Comparison of ENCODE assay signal across 25 cellular contexts in the genomic region with DNA sequence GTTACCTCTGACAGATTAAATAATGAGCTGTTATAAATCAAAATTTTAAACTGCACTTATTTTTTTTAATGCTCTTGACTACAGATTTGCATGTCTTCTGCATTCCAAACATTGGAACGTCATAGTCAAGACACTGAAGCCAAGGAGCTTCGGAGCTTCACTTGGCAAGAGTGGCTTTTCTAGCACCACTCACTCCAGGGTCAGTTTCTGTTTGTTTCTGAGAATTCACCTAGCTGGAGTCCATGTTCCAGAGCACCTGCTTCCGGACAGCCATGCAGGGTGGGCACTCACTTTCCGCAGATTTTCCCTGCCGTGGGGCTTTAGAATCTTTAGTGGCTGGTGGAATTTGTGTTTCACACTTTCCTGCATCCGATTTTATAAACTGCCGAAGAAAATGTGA.
"Had no signal": no experiment of that assay in that cellular context is flagged by ENCODE, and none has a peak within 500 bp of the region (broad histone marks: within the 10 kb centered on the region; RNA-seq: fewer than 3 reads in every experiment).

No MANE protein-coding gene starts in this region.

- H3K27me3 Mint-ChIP-seq: memory B cell; stimulated activated naive B cell treated with anti-CD40 and anti-IgM and Interleukin-4, amounts not matched to agents 10 μg/mL and 1 μg/mL and 100 μg/mL, for 72 hours had no signal

- H3K4me3 Mint-ChIP-seq: memory B cell; natural killer cell treated with Interleukin-12 subunit alpha and Interleukin-12 subunit beta and Interleukin-15 and Interleukin-18, amount 100 ng/mL, for 72 hours; neural progenitor cell; stimulated activated naive B cell treated with anti-CD40 and anti-IgM and Interleukin-4, amounts not matched to agents 10 μg/mL and 1 μg/mL and 100 μg/mL, for 72 hours had no signal

- H3K9me3 Mint-ChIP-seq: natural killer cell treated with Interleukin-12 subunit alpha and Interleukin-12 subunit beta and Interleukin-15 and Interleukin-18, amount 100 ng/mL, for 72 hours; neural progenitor cell had no signal

- DNase-seq: cortex of kidney; dorsolateral prefrontal cortex; effector CD8-positive, alpha-beta T cell; gastrocnemius medialis; glutamatergic neuron; islet precursor cell; left cardiac atrium; left ventricle myocardium inferior; lower lobe of right lung; midbrain; occipital lobe; pancreas; spleen; stimulated activated CD4-positive, alpha-beta T cell treated with anti-CD3 and anti-CD28 coated beads, Interleukin-15, amount 100 ng/mL, for 24 hours; stimulated activated CD4-positive, alpha-beta T cell treated with anti-CD3 and anti-CD28 coated beads, Interleukin-1b, Interleukin-23, amount 100 ng/mL, for 48 hours; stimulated activated CD4-positive, alpha-beta T cell treated with anti-CD3 and anti-CD28 coated beads, Interleukin-4, amount 100 ng/mL, for 4 hours; stimulated activated naive B cell treated with anti-CD40 and anti-IgM and Interleukin-4, amounts not matched to agents 10 μg/mL and 1 μg/mL and 100 μg/mL, for 72 hours; stomach; upper lobe of left lung; uterus had no signal

- H3K27me3 ChIP-seq: dorsolateral prefrontal cortex, gastrocnemius medialis, neural progenitor cell, pancreas, spleen, stomach, upper lobe of left lung, uterus had no signal

- ATAC-seq: gastrocnemius medialis; left cardiac atrium; lower lobe of right lung; natural killer cell treated with Interleukin-12 subunit alpha and Interleukin-12 subunit beta and Interleukin-15 and Interleukin-18, amount 100 ng/mL, for 72 hours; pancreas; sciatic nerve; stimulated activated naive B cell treated with anti-CD40 and anti-IgM and Interleukin-4, amounts not matched to agents 10 μg/mL and 1 μg/mL and 100 μg/mL, for 72 hours had no signal

- H3K9me3 ChIP-seq: gastrocnemius medialis, left ventricle myocardium inferior, lower lobe of right lung, pancreas, prostate gland, spleen, stomach, upper lobe of left lung, uterus had no signal

- H3K4me1 Mint-ChIP-seq: memory B cell; neural progenitor cell; stimulated activated naive B cell treated with anti-CD40 and anti-IgM and Interleukin-4, amounts not matched to agents 10 μg/mL and 1 μg/mL and 100 μg/mL, for 72 hours had no signal

- H3K36me3 ChIP-seq: gastrocnemius medialis, lower lobe of right lung, neural progenitor cell, pancreas, prostate gland, spleen, stomach, upper lobe of left lung, uterus had no signal

- H3K9ac ChIP-seq: neural progenitor cell had no signal

- H3K27ac Mint-ChIP-seq: memory B cell; natural killer cell treated with Interleukin-12 subunit alpha and Interleukin-12 subunit beta and Interleukin-15 and Interleukin-18, amount 100 ng/mL, for 72 hours; neural progenitor cell; stimulated activated naive B cell treated with anti-CD40 and anti-IgM and Interleukin-4, amounts not matched to agents 10 μg/mL and 1 μg/mL and 100 μg/mL, for 72 hours had no signal

- H3K4me3 ChIP-seq: dorsolateral prefrontal cortex, gastrocnemius medialis, left ventricle myocardium inferior, lower lobe of right lung, neural progenitor cell, pancreas, prostate gland, spleen, stomach, upper lobe of left lung, uterus had no signal

- H3K36me3 Mint-ChIP-seq: memory B cell; natural killer cell treated with Interleukin-12 subunit alpha and Interleukin-12 subunit beta and Interleukin-15 and Interleukin-18, amount 100 ng/mL, for 72 hours; neural progenitor cell; stimulated activated naive B cell treated with anti-CD40 and anti-IgM and Interleukin-4, amounts not matched to agents 10 μg/mL and 1 μg/mL and 100 μg/mL, for 72 hours had no signal

- H2AFZ ChIP-seq: neural progenitor cell had no signal

- H3K27ac ChIP-seq: dorsolateral prefrontal cortex, gastrocnemius medialis, left ventricle myocardium inferior, lower lobe of right lung, neural progenitor cell, pancreas, prostate gland, spleen, stomach, upper lobe of left lung, uterus had no signal

- FAIRE-seq: pancreas had no signal

- H3K4me2 ChIP-seq: neural progenitor cell had no signal

- H3K4me1 ChIP-seq: gastrocnemius medialis, lower lobe of right lung, neural progenitor cell, pancreas, prostate gland, spleen, stomach, upper lobe of left lung, uterus had no signal
